Comparison of ENCODE assay signal across 26 cellular contexts in the genomic region with DNA sequence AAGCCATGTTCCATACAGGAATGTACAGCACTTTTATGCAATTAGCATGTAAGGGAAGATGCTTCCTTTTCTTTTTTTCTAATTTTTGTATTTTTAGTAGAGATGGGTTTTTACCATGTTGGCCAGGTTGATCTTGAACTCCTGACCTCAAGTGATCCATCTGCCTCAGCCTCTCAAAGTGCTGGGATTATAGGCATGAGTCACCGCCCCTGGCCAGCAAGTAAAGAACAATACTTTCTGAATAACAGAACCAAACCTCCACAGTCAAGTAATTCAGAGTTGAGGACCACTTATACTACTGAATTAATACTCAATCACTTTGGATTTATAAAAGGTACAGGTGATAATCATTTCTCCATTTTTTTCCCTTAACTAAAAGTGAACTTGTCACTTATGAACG. TPM values are rescaled to one million over a fixed set of nuclear protein-coding genes. Genes with fewer than 3 reads are reported as not detected.
DNase-seq lines count a peak whose midpoint lies in the region; ATAC-seq, FAIRE-seq and TF ChIP-seq lines count a peak whose summit lies in the region.
"Had no signal": no experiment of that assay in that cellular context is flagged by ENCODE, and none has a peak within 500 bp of the region (broad histone marks: within the 10 kb centered on the region; RNA-seq: fewer than 3 reads in every experiment).

No MANE protein-coding gene starts in this region.

- intact Hi-C loops in endothelial cell of umbilical vein (cut with micrococcal nuclease): no loop called here
- intact Hi-C loops in gastrocnemius medialis (cut with DNase I; ENCODE audit: low total_unique reads): no loop called here
- intact Hi-C loops in activated naive CD4-positive, alpha-beta T cell treated with anti-CD3 and anti-CD28 coated beads for 36 hours (cut with micrococcal nuclease): no loop called here

- peak; percentile 39 for DNase-seq in A172 (ENCODE audit: low spot score)
- DNase-seq in HCEC 1CT: peak; percentile 42
- DNase-seq in RWPE2 (ENCODE audit: low spot score): no peak
- DNase-seq in endothelial cell of umbilical vein (ENCODE audit: low read depth, low spot score): peak; percentile 16
- no peak for DNase-seq in gastrocnemius medialis
- DNase-seq in activated naive CD4-positive, alpha-beta T cell treated with anti-CD3 and anti-CD28 coated beads for 36 hours: no peak
- DNase-seq in NCI-H748 treated with DMSO at 0.1 percent for 48 hours (lab: John Stamatoyannopoulos, UW): no peak
- DNase-seq: ACHN; activated CD4-positive, alpha-beta T cell treated with anti-CD3 and anti-CD28 coated beads, Interleukin-2, amount 10 ng/mL, durations not matched to agents 7 days and 5 days; activated CD8-positive, alpha-beta memory T cell treated with anti-CD3 and anti-CD28 coated beads, Interleukin-2, amount 50 U/mL, for 4 hours; activated effector memory CD4-positive, alpha-beta T cell treated with anti-CD3 and anti-CD28 coated beads, Interleukin-2, amount 50 U/mL, for 16 hours; amniotic stem cell; effector CD8-positive, alpha-beta T cell; esophagus squamous epithelium; heart left ventricle; left ventricle myocardium inferior; MM.1S; NCI-H1694; retina; RPMI8226; stimulated activated CD4-positive, alpha-beta T cell treated with anti-CD3 and anti-CD28 coated beads, Interleukin-12 subunit alpha, Interleukin-12 subunit beta, amount 100 ng/mL, for 4 hours; substantia nigra; SW 1271 had no signal

- H3K36me3 Mint-ChIP-seq in activated naive CD4-positive, alpha-beta T cell treated with anti-CD3 and anti-CD28 coated beads for 36 hours (ENCODE audit: low read depth): peaks cover 19% of the 10 kb centered on the region

- in situ Hi-C loops in gastrocnemius medialis (cut with MboI; ENCODE audit: low sequenced_read_pairs in 4 of 4): no loop called here

- ATAC-seq in RWPE2 (ENCODE audit: low read depth): 0 out of 3 replicates have a peak, but pooled peaks have one; percentile 23
- no peak for ATAC-seq in HG03460 (IDR thresholded peaks at IDR 0.05; ENCODE audit: unreplicated experiment)
- ATAC-seq in gastrocnemius medialis: no peak
- ATAC-seq: heart left ventricle had no signal

- dilution Hi-C loops in endothelial cell of umbilical vein (cut with MboI; ENCODE audit: extremely low pct_ligation_motif_present, low sequenced_read_pairs): no loop called here

- peaks cover 51% of the 10 kb centered on the region for H3K79me2 ChIP-seq in endothelial cell of umbilical vein (ENCODE audit: control insufficient read depth, insufficient read depth, low read length)

- no peaks in the 10 kb centered on the region for H3K27me3 Mint-ChIP-seq in activated naive CD4-positive, alpha-beta T cell treated with anti-CD3 and anti-CD28 coated beads for 36 hours (ENCODE audit: low read depth)
- H3K27me3 Mint-ChIP-seq: activated CD4-positive, alpha-beta T cell treated with anti-CD3 and anti-CD28 coated beads, Interleukin-2, amount 10 ng/mL, durations not matched to agents 7 days and 5 days had no signal

- no peak overlapping the region for H3K4me3 Mint-ChIP-seq in activated naive CD4-positive, alpha-beta T cell treated with anti-CD3 and anti-CD28 coated beads for 36 hours
- H3K4me3 Mint-ChIP-seq: activated CD4-positive, alpha-beta T cell treated with anti-CD3 and anti-CD28 coated beads, Interleukin-2, amount 10 ng/mL, durations not matched to agents 7 days and 5 days had no signal

- no TSS peak for BruUV-seq in endothelial cell of umbilical vein (replicated peaks; lab: Mats Ljungman, UMichigan)

- H3K9me1 ChIP-seq in endothelial cell of umbilical vein (replicated peaks; ENCODE audit: control insufficient read depth, extremely low read depth, insufficient read depth, low read length): no peaks in the 10 kb centered on the region

- H3K9ac ChIP-seq in endothelial cell of umbilical vein (replicated peaks; ENCODE audit: extremely low read depth, insufficient read depth, low read length): no peak overlapping the region

- no peak for TF ChIP-seq CTCF in RWPE2 (IDR thresholded peaks at IDR 0.05; ENCODE audit: poor library complexity, severe bottlenecking)
- TF ChIP-seq CTCF in endothelial cell of umbilical vein (IDR thresholded peaks at IDR 0.05; ENCODE audit: extremely low read depth in 1 of 2, insufficient read depth in 1 of 2, low read depth in 1 of 2, low read length in 2 of 2): no peak
- TF ChIP-seq CTCF in gastrocnemius medialis (IDR thresholded peaks at IDR 0.05 in 4 of 5, conservative IDR thresholded peaks at IDR 0.05 in 1 of 5): no peak

- no peak for FAIRE-seq in endothelial cell of umbilical vein (lab: Jason Lieb, UNC)
- FAIRE-seq: TTC549 had no signal

- peaks cover 8% of the 10 kb centered on the region for H3K9me3 Mint-ChIP-seq in activated naive CD4-positive, alpha-beta T cell treated with anti-CD3 and anti-CD28 coated beads for 36 hours

- H3K4me1 ChIP-seq in RWPE2 (ENCODE audit: insufficient read depth, poor library complexity, severe bottlenecking) (peaks cover 6% of the 10 kb centered on the region), endothelial cell of umbilical vein (ENCODE audit: control insufficient read depth, extremely low read depth, insufficient read depth, low read length) (no peaks in the 10 kb centered on the region), gastrocnemius medialis (peaks cover 4 to 15% of the 10 kb centered on the region in 2 donors)

- H3K36me3 ChIP-seq in RWPE2 (ENCODE audit: low read depth): peaks cover 6% of the 10 kb centered on the region; the same call in 1 of the 2 replicates
- no peaks in the 10 kb centered on the region for H3K36me3 ChIP-seq in endothelial cell of umbilical vein (ENCODE audit: control insufficient read depth in 2 of 2, extremely low read depth in 1 of 2, insufficient read depth in 2 of 2, low read length in 2 of 2)
- H3K36me3 ChIP-seq in gastrocnemius medialis: no peaks in the 10 kb centered on the region
- H3K36me3 ChIP-seq: heart left ventricle, left ventricle myocardium inferior had no signal

- peaks cover 7% of the 10 kb centered on the region for H4K20me1 ChIP-seq in endothelial cell of umbilical vein (replicated peaks; ENCODE audit: control insufficient read depth, extremely low read depth, insufficient read depth, low read length)

- POLR2A ChIA-PET in endothelial cell of umbilical vein (lab: Charles Lee): no interaction called here

- CTCF ChIA-PET in endothelial cell of umbilical vein (lab: Charles Lee): no interaction called here
- CTCF ChIA-PET in activated naive CD4-positive, alpha-beta T cell treated with anti-CD3 and anti-CD28 coated beads for 36 hours (lab: Charles Lee): no interaction called here

- H3K4me2 ChIP-seq in endothelial cell of umbilical vein (ENCODE audit: insufficient read depth, low read length): no peak overlapping the region

- no peak for TF ChIP-seq POLR2A in endothelial cell of umbilical vein (IDR thresholded peaks at IDR 0.05; ENCODE audit: low read depth, low read length)
- TF ChIP-seq POLR2A in gastrocnemius medialis (IDR thresholded peaks at IDR 0.05): no peak

- no peak overlapping the region for H3K27ac Mint-ChIP-seq in activated naive CD4-positive, alpha-beta T cell treated with anti-CD3 and anti-CD28 coated beads for 36 hours
- H3K27ac Mint-ChIP-seq: activated CD4-positive, alpha-beta T cell treated with anti-CD3 and anti-CD28 coated beads, Interleukin-2, amount 10 ng/mL, durations not matched to agents 7 days and 5 days had no signal

- peaks cover 39% of the 10 kb centered on the region for H3K4me1 Mint-ChIP-seq in activated naive CD4-positive, alpha-beta T cell treated with anti-CD3 and anti-CD28 coated beads for 36 hours (ENCODE audit: low read depth)

- H3K9me3 ChIP-seq in RWPE2 (ENCODE audit: severe bottlenecking) (peaks cover 3% of the 10 kb centered on the region), endothelial cell of umbilical vein (replicated peaks; ENCODE audit: control insufficient read depth, insufficient read depth, low read length) (no peaks in the 10 kb centered on the region), gastrocnemius medialis (no peaks in the 10 kb centered on the region)
- H3K9me3 ChIP-seq: esophagus squamous epithelium had no signal

- H3K4me3 ChIP-seq in RWPE2 (ENCODE audit: severe bottlenecking): no peak overlapping the region
- H3K4me3 ChIP-seq in endothelial cell of umbilical vein (replicated peaks in 1 of 3; ENCODE audit: insufficient read depth in 1 of 3, low read depth in 1 of 3, low read length in 3 of 3): no peak overlapping the region
- no peak overlapping the region for H3K4me3 ChIP-seq in gastrocnemius medialis
- H3K4me3 ChIP-seq: esophagus squamous epithelium, heart left ventricle, left ventricle myocardium inferior had no signal

- H2AFZ ChIP-seq in endothelial cell of umbilical vein (ENCODE audit: low read depth, low read length): no peak overlapping the region

- H3K27me3 ChIP-seq in RWPE2 (ENCODE audit: insufficient read depth, poor library complexity, severe bottlenecking) (no peaks in the 10 kb centered on the region), endothelial cell of umbilical vein (ENCODE audit: control insufficient read depth in 2 of 2, insufficient read depth in 2 of 2, low read length in 2 of 2) (no peaks in the 10 kb centered on the region), gastrocnemius medialis (no peaks in the 10 kb centered on the region)
- H3K27me3 ChIP-seq: esophagus squamous epithelium, heart left ventricle had no signal

- H3K27ac ChIP-seq in RWPE2 (ENCODE audit: poor library complexity, severe bottlenecking) (no peak overlapping the region), endothelial cell of umbilical vein (ENCODE audit: insufficient read depth, low read depth, low read length) (no peak overlapping the region), gastrocnemius medialis (no peak overlapping the region)
- H3K27ac ChIP-seq: C4-2B, esophagus squamous epithelium, heart left ventricle, left ventricle myocardium inferior had no signal

TF ChIP-seq in endothelial cell of umbilical vein, 7 proteins besides CTCF, POLR2A, EP300 and RAD21:
- TF ChIP-seq, protein P1, sequence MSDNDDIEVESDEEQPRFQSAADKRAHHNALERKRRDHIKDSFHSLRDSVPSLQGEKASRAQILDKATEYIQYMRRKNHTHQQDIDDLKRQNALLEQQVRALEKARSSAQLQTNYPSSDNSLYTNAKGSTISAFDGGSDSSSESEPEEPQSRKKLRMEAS (IDR thresholded peaks at IDR 0.05; ENCODE audit: insufficient read depth, insufficient read length): no peak
- TF ChIP-seq FOS (IDR thresholded peaks at IDR 0.05; ENCODE audit: borderline replicate concordance, insufficient read depth, low read length): peak; percentile 39

RNA-seq across cellular contexts. Expression of a gene that starts 13.0 kb away (rescaled TPM):
- 18.6 and 24.6 TPM in 2 replicates for total RNA-seq in A172 (2014; rRNA removed; shearing (Covaris generic))
- total RNA-seq in endothelial cell of umbilical vein (8.5 and 11.1 TPM in 2 replicates), gastrocnemius medialis (10 to 100 TPM; 13.5 to 22.4 (median 20.3) TPM)
- polyA plus RNA-seq in endothelial cell of umbilical vein: 1.6 and 2.4 TPM in 2 replicates
- polyA plus RNA-seq in endothelial cell of umbilical vein (2011; cell fraction: cytosol; rRNA removed): 3.5 and 3.8 TPM in 2 replicates
- polyA plus RNA-seq in endothelial cell of umbilical vein (2011; cell fraction: nucleus; rRNA removed): 1.7 and 2.8 TPM in 2 replicates
- 8.7 and 10.6 TPM in 2 replicates for polyA plus RNA-seq in endothelial cell of umbilical vein (2012)
- polyA minus RNA-seq in endothelial cell of umbilical vein: 3.9 and 4.1 TPM in 2 replicates
- 4.5 TPM for polyA minus RNA-seq in endothelial cell of umbilical vein (2011; cell fraction: cytosol; rRNA and poly(A)+ RNA removed)
- polyA minus RNA-seq in endothelial cell of umbilical vein (2011; cell fraction: nucleus; rRNA and poly(A)+ RNA removed): 3.2 and 3.3 TPM in 2 replicates
- 10 to 100 TPM; 13.4 to 13.5 TPM for total RNA-seq in activated naive CD4-positive, alpha-beta T cell treated with anti-CD3 and anti-CD28 coated beads for 36 hours

Comparison
In these comparisons a context has a peak if more than half of its experiments do, and no peak if none do; other contexts are left out.
1. DNase-seq: peak in A172 (single experiment), HCEC 1CT (single experiment) and endothelial cell of umbilical vein (single experiment); none in RWPE2 (single experiment), gastrocnemius medialis (0 of 2), activated naive CD4-positive, alpha-beta T cell treated with anti-CD3 and anti-CD28 coated beads for 36 hours (single experiment) and NCI-H748 treated with DMSO at 0.1 percent for 48 hours (single experiment).